Comparison of ENCODE assay signal across 19 cellular contexts in the genomic region with DNA sequence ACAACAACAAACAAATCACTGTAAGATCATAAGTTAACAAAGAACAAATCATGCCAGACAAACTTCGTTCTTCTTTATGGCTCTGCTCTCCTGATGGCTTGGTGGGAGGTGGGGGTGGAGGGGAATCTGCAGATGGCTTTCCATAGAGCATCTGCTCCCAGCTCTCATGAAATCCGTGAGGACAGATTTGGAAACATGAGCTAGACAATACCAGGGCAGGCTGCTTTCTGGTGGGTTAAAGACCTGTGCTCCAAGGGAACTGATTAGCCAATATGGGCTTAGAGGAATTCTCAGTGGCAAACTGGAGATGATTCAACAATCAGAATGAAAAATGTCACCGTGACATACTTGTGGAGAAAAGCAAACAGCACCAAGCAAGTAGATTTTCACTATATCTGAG.
A peak's percentile ranks its signal among the peaks of the same experiment; 100 is the strongest.
DNase-seq lines count a peak whose midpoint lies in the region; ATAC-seq, FAIRE-seq and TF ChIP-seq lines count a peak whose summit lies in the region.
"Had no signal": no experiment of that assay in that cellular context is flagged by ENCODE, and none has a peak within 500 bp of the region (broad histone marks: within the 10 kb centered on the region; RNA-seq: fewer than 3 reads in every experiment).

No MANE protein-coding gene starts in this region.

- H3K27ac ChIP-seq in gastroesophageal sphincter: no peak overlapping the region

- DNase-seq in cardiac septum (ENCODE audit: low spot score): peak; percentile 39
- DNase-seq in left ventricle myocardium superior: no peak
- DNase-seq in NCI-H446 treated with DMSO at 0.1 percent for 48 hours (lab: John Stamatoyannopoulos, UW): peak; percentile 43
- DNase-seq in cerebellar cortex (ENCODE audit: low spot score): peak; percentile 20
- DNase-seq in stimulated activated CD8-positive, alpha-beta memory T cell treated with anti-CD3 and anti-CD28 coated beads, Interleukin-4, amount 100 ng/mL, for 48 hours: peak; percentile 14
- no peak for DNase-seq in H54 (ENCODE audit: insufficient read length, low spot score)
- DNase-seq: Calu3; CD4-positive, alpha-beta memory T cell; DMS79; NCI-H1105; NCI-H187 treated with DMSO at 0.1 percent for 48 hours; NCI-H69; SHP77; T-cell had no signal

- no peaks in the 10 kb centered on the region for H3K36me3 ChIP-seq in gastroesophageal sphincter

- 76 to 82% methylated on average over 2 to 3 of the region's 3 CpGs for WGBS in gastroesophageal sphincter (ENCODE audit: low coverage in 1 of 2), 2 donors

- intact Hi-C loops in cardiac septum (cut with DNase I) (no loop called here), left ventricle myocardium superior (cut with micrococcal nuclease) (no loop called here)

- no peak for TF ChIP-seq EP300 in gastroesophageal sphincter (IDR thresholded peaks at IDR 0.05)

- no peak overlapping the region for H3K4me3 ChIP-seq in gastroesophageal sphincter
- H3K4me3 ChIP-seq: K562 had no signal

- no peak for TF ChIP-seq CTCF in gastroesophageal sphincter (IDR thresholded peaks at IDR 0.05)

- H3K9me3 ChIP-seq in gastroesophageal sphincter: no peaks in the 10 kb centered on the region

- ATAC-seq in left ventricle myocardium superior: no peak
- ATAC-seq in gastroesophageal sphincter: no peak
- ATAC-seq in GM18519 (IDR thresholded peaks at IDR 0.05; ENCODE audit: low FRiP score, unreplicated experiment): no peak
- ATAC-seq: K562, SK-N-SH treated with all-trans-retinoic acid at 6 μM for 48 hours, T-cell had no signal

- H3K27me3 ChIP-seq in gastroesophageal sphincter: no peaks in the 10 kb centered on the region

- TF ChIP-seq POLR2A in gastroesophageal sphincter (IDR thresholded peaks at IDR 0.05) (no peak), H54 (IDR thresholded peaks at IDR 0.05; ENCODE audit: low read depth, low read length) (no peak)

- FAIRE-seq in H54 (lab: Jason Lieb, UNC): no peak
- FAIRE-seq: A204.1, K562 had no signal

- no peaks in the 10 kb centered on the region for H3K4me1 ChIP-seq in gastroesophageal sphincter

Comparison
In these comparisons a context has a peak if more than half of its experiments do, and no peak if none do; other contexts are left out.
1. DNase-seq: peak in cardiac septum (single experiment), NCI-H446 treated with DMSO at 0.1 percent for 48 hours (single experiment), cerebellar cortex (single experiment) and stimulated activated CD8-positive, alpha-beta memory T cell treated with anti-CD3 and anti-CD28 coated beads, Interleukin-4, amount 100 ng/mL, for 48 hours (single experiment); none in left ventricle myocardium superior (single experiment) and H54 (single experiment).